8 cellular contexts compared by ENCODE assay signal in the genomic region with DNA sequence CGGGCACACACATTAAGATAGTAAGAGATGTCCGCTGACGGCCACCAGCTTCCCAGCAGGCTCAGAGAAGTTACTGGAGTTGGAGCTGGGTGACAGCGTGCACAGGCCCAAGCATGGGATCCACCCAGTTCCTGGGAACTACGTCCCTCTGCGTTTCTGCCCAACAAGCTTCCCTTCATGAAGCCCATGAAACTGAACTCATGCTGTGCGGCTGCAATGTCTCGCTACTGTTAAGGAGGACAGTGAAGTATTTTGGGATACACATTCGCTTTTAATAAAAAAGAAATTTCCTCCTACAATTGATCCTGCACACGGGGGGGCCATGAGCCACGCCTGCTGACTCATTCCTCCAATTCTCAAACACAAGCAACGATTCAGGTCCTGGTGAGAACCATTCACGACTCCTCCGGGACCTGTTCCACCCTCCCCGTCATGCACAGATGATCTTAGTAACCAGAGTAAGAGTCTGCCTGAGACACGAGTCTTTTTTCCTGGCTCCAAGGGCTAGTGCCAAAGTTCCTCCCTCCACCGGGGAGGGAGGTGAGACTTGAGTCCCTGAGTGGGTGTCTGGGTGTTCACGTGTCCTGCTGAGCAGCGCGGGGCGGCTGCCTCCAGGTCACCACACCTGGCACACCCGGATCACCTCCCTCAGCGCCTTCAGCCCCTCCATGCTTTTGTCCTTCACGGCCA. TPM values are rescaled to one million over a fixed set of nuclear protein-coding genes. Genes with fewer than 3 reads are reported as not detected.
DNase-seq lines count a peak whose midpoint lies in the region; FAIRE-seq and TF ChIP-seq lines count a peak whose summit lies in the region.

No MANE protein-coding gene starts in this region.

- H3K27me3 ChIP-seq in smooth muscle cell (ENCODE audit: low read depth): no peaks in the 10 kb centered on the region

- WGBS in smooth muscle cell (ENCODE audit: low lambda C conversion rate): 66% methylated on average over 24 of the region's 24 CpGs

- peak overlapping the region; percentile 87 for H3K27ac ChIP-seq in smooth muscle cell (ENCODE audit: low read depth)

- no peaks in the 10 kb centered on the region for H3K36me3 ChIP-seq in smooth muscle cell (ENCODE audit: low read depth)

- peaks cover 17% of the 10 kb centered on the region for H3K4me1 ChIP-seq in smooth muscle cell (ENCODE audit: low read depth)

- H3K79me2 ChIP-seq in smooth muscle cell (ENCODE audit: low read depth): peaks cover 10% of the 10 kb centered on the region

- H2AFZ ChIP-seq in smooth muscle cell (ENCODE audit: low read depth): no peak overlapping the region

- peak; percentile 57 for DNase-seq in DMS 273 (lab: John Stamatoyannopoulos, UW; ENCODE audit: unreplicated experiment)
- DNase-seq in DMS 273 treated with DMSO at 0.1 percent for 48 hours (lab: John Stamatoyannopoulos, UW): no peak
- peak; percentile 87 for DNase-seq in RCC 7860 (ENCODE audit: low spot score)
- peak; percentile 62 for DNase-seq in fibroblast of the aortic adventitia (ENCODE audit: low read depth)
- no peak for DNase-seq in smooth muscle cell (lab: John Stamatoyannopoulos, UW; ENCODE audit: unreplicated experiment)
- no peak for DNase-seq in OCI-M2 (lab: John Stamatoyannopoulos, UW; ENCODE audit: unreplicated experiment)
- DNase-seq in stimulated activated naive CD4-positive, alpha-beta T cell (lab: John Stamatoyannopoulos, UW): no peak
- DNase-seq in NCI-H1092 (lab: John Stamatoyannopoulos, UW): no peak

- H3K4me3 ChIP-seq in fibroblast of the aortic adventitia (ENCODE audit: low read depth, low read length) (no peak overlapping the region), smooth muscle cell (no peak overlapping the region)

- H3K4me2 ChIP-seq in smooth muscle cell: peak overlapping the region; percentile 88

- no peaks in the 10 kb centered on the region for H3K9me3 ChIP-seq in smooth muscle cell (replicated peaks; ENCODE audit: low read depth)

- no peaks in the 10 kb centered on the region for H4K20me1 ChIP-seq in smooth muscle cell (ENCODE audit: low read depth)

- TF ChIP-seq CTCF in fibroblast of the aortic adventitia (IDR thresholded peaks at IDR 0.05; ENCODE audit: insufficient read depth, low read length) (no peak), smooth muscle cell (IDR thresholded peaks at IDR 0.05; ENCODE audit: borderline replicate concordance, insufficient read depth, poor library complexity, severe bottlenecking) (no peak)

- peaks cover 22% of the 10 kb centered on the region for H3F3A ChIP-seq in smooth muscle cell (ENCODE audit: low read depth)

- H3K9ac ChIP-seq in smooth muscle cell (ENCODE audit: low read depth): peak overlapping the region; percentile 64

- peak; percentile 90 for FAIRE-seq in RCC 7860 (lab: Jason Lieb, UNC)

RNA-seq across cellular contexts. Expression of a gene that starts 2.6 kb away (rescaled TPM):
- total RNA-seq in fibroblast of the aortic adventitia (ENCODE audit: low replicate concordance) (6.6 and 20.5 TPM in 2 replicates), smooth muscle cell (24.5 and 30.7 TPM in 2 replicates)
- 45.2 and 45.3 TPM in 2 replicates for polyA plus RNA-seq in smooth muscle cell

RNA-seq across cellular contexts. Expression of a gene that starts 11.2 kb away (rescaled TPM):
- total RNA-seq in fibroblast of the aortic adventitia (ENCODE audit: low replicate concordance) (not detected in 2 replicates), smooth muscle cell (4.8 and 6.6 TPM in 2 replicates)
- 1.6 and 4.5 TPM in 2 replicates for polyA plus RNA-seq in smooth muscle cell

RNA-seq across cellular contexts. Expression of a gene that starts 36.7 kb away (rescaled TPM):
- total RNA-seq in fibroblast of the aortic adventitia (ENCODE audit: low replicate concordance): 5.3 and 12.7 TPM in 2 replicates
- 8.5 and 8.8 TPM in 2 replicates for total RNA-seq in smooth muscle cell
- polyA plus RNA-seq in smooth muscle cell: 2.8 and 4.4 TPM in 2 replicates

Comparison
In these comparisons a context has a peak if more than half of its experiments do, and no peak if none do; other contexts are left out.
1. DNase-seq: peak in DMS 273 (single experiment), RCC 7860 (single experiment) and fibroblast of the aortic adventitia (single experiment); none in DMS 273 treated with DMSO at 0.1 percent for 48 hours (single experiment), smooth muscle cell (single experiment), OCI-M2 (single experiment), stimulated activated naive CD4-positive, alpha-beta T cell (0 of 6) and NCI-H1092 (single experiment).